In the genomic region with DNA sequence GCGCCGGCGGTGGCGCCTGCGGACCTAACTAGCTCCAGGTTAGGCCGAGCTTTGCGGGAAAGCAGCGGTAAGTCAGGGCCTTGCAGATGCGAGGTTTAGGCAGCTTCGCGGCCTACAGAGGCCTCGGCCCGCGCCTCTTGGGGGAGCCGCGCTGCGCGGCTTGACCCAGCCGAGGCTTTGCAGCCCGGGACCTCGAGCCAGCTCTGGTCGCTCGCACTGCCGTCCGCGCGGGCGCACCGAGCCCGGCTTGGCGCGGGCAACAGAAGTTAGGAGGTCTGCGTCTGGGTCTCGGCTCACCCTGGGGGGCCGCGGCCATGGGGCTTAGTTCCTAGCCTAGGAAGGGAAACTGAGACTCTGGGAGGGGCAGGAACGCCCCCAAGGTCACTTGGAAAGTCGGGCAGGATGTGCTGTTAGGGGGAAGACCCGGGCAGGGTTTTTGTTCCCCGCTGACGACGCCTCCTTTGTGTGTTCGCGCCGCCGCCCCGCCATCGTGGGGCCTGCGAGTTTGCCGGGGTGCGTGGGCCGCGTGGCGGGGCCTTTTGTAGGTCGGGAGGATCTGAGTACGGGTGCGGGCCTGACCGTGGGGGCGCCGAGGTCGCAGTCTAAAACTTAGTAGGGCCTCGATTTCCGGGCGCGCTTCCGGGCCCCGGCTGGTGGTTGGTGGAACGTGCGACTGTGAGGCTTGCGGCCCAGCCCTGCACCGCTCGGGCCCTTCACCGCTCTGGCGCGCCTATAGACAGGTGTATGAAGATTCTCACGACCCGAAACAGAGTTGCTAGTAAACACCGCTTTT, we compare ENCODE assay signal across 8 cellular contexts. TPM values are rescaled to one million over a fixed set of nuclear protein-coding genes. Genes with fewer than 3 reads are reported as not detected.
DNase-seq lines count a peak whose midpoint lies in the region; ATAC-seq and TF ChIP-seq lines count a peak whose summit lies in the region.

No MANE protein-coding gene starts in this region.

- H3K27me3 ChIP-seq in breast epithelium, result no peaks in the 10 kb centered on the region

- peak overlapping the region; percentile 94 for H3K27ac ChIP-seq in VCaP
- H3K27ac ChIP-seq in breast epithelium, result peak overlapping the region; percentile 85 to 87

- TF ChIP-seq CTCF in VCaP (conservative IDR thresholded peaks at IDR 0.05) (no peak), breast epithelium (IDR thresholded peaks at IDR 0.05) (no peak)

- no peak for TF ChIP-seq POLR2A in breast epithelium (IDR thresholded peaks at IDR 0.05)

- no peaks in the 10 kb centered on the region for H3K9me3 ChIP-seq in breast epithelium

- peak; percentile 49 for ATAC-seq in GM21360 (IDR thresholded peaks at IDR 0.05; ENCODE audit: unreplicated experiment)
- peak; percentile 54 for ATAC-seq in left lobe of liver

- peak overlapping the region; percentile 84 to 99 (median 99) for H3K4me3 ChIP-seq in breast epithelium

- DNase-seq in Daoy (ENCODE audit: low read depth) (peak; percentile 51), HPDE6-E6E7 (ENCODE audit: extremely low spot score) (peak; percentile 48), breast epithelium (ENCODE audit: low spot score in 2 of 2) (peak; percentile 36 to 59), left lobe of liver (ENCODE audit: low spot score) (peak; percentile 56), SK-N-DZ (ENCODE audit: low spot score) (no peak)
- DNase-seq in stimulated activated CD4-positive, alpha-beta T cell treated with anti-CD3 and anti-CD28 coated beads, Interleukin-4, amount 100 ng/mL, for 48 hours (ENCODE audit: low read depth in 2 of 2), result peak; percentile 68 to 72

- H3K4me1 ChIP-seq in breast epithelium, result peaks cover 4 to 9% of the 10 kb centered on the region in 2 donors

- H3K36me3 ChIP-seq in breast epithelium, result no peaks in the 10 kb centered on the region

- intact Hi-C loops in breast epithelium (cut with DNase I; ENCODE audit: low total_unique reads), result no loop called here

RNA-seq across cellular contexts. Expression of a gene that starts 0.5 kb away (rescaled TPM):
- 89.0 and 137 TPM in 2 replicates for total RNA-seq in Daoy (2014; rRNA removed; shearing (Covaris generic))
- 10 to 100 TPM; 35.7 to 52.7 (median 40.8) TPM for total RNA-seq in breast epithelium
- total RNA-seq in left lobe of liver, result 16.7 TPM
- polyA plus RNA-seq in SK-N-DZ (2014; cell fraction: cytosol; rRNA removed), result 40.6 and 63.2 TPM in 2 replicates
- polyA plus RNA-seq in SK-N-DZ (2014; cell fraction: nucleus; rRNA removed), result 31.6 and 34.1 TPM in 2 replicates

RNA-seq across cellular contexts. Expression of a gene that starts 50.6 kb away (rescaled TPM):
- not detected in 2 replicates for total RNA-seq in Daoy (2014; rRNA removed; shearing (Covaris generic))
- total RNA-seq in breast epithelium (1 to 10 TPM in 1 of 3 donors, under 1 TPM in 1, not detected in 1; 0.15 to 2.0 TPM), left lobe of liver (1.3 TPM)
- polyA plus RNA-seq in SK-N-DZ (2014; cell fraction: cytosol; rRNA removed), result not detected in 2 replicates
- not detected in 2 replicates for polyA plus RNA-seq in SK-N-DZ (2014; cell fraction: nucleus; rRNA removed)

RNA-seq across cellular contexts. Expression of a gene that starts 50.9 kb away (rescaled TPM):
- total RNA-seq in Daoy (2014; rRNA removed; shearing (Covaris generic)), result 0.97 and 1.5 TPM in 2 replicates
- total RNA-seq in breast epithelium (10 to 100 TPM; 12.3 to 14.1 (median 13.9) TPM), left lobe of liver (12.7 TPM)
- 0.77 TPM in 1 of 2 replicates, not detected in the other for polyA plus RNA-seq in SK-N-DZ (2014; cell fraction: cytosol; rRNA removed)
- 0.91 TPM in 1 of 2 replicates, not detected in the other for polyA plus RNA-seq in SK-N-DZ (2014; cell fraction: nucleus; rRNA removed)
